Comparison of ENCODE assay signal across 9 cellular contexts in the genomic region with DNA sequence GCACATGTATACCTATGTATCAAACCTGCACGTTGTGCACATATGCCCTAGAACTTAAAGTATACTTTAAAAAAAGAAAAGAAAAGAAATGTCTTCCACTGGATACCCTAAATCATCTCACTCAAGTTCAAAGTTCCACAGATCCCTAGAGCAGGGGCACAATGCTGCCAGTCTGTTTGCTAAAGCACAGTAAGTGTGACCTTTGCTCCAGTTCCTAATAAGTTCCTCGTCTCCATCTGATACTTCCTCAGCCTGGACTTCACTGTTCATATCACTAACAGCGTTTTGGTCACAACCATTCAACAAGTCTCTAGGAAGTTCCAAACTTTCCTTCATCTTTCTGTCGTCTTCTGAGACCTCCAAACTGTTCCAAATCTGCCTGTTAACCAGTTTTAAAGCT.
"Had no signal": no experiment of that assay in that cellular context is flagged by ENCODE, and none has a peak within 500 bp of the region (broad histone marks: within the 10 kb centered on the region; RNA-seq: fewer than 3 reads in every experiment).

No MANE protein-coding gene starts in this region.

- H3K4me1 ChIP-seq: HAP-1 had no signal

- H3K36me3 ChIP-seq: HAP-1 had no signal

- H3K9ac ChIP-seq: GM23248, KMS-11 had no signal

- H3K36me3 Mint-ChIP-seq: IgD-negative memory B cell had no signal

- H3K27me3 Mint-ChIP-seq: IgD-negative memory B cell had no signal

- DNase-seq: GM23248, GOT3, H7, HFFc6, KBM-7 had no signal

- H3K4me1 Mint-ChIP-seq: IgD-negative memory B cell had no signal

- H3K4me3 ChIP-seq: GM23248, HAP-1 had no signal

- H3K4me2 ChIP-seq: KMS-11 had no signal

- H3K9me3 ChIP-seq: HAP-1 had no signal

- H2AFZ ChIP-seq: GM23248 had no signal

- H3K27ac Mint-ChIP-seq: HFFc6, IgD-negative memory B cell had no signal

- H3K27ac ChIP-seq: GM23248, HL-60, KMS-11 had no signal

- H3K4me3 Mint-ChIP-seq: HFFc6 had no signal
